ENCODE assay signal across 13 cellular contexts in genomic region chr14:60188115-60188514, GRCh38. TPM values are rescaled to one million over a fixed set of nuclear protein-coding genes. Genes with fewer than 3 reads are reported as not detected.
DNase-seq lines count a peak whose midpoint lies in the region; ATAC-seq and TF ChIP-seq lines count a peak whose summit lies in the region.
"Had no signal": no experiment of that assay in that cellular context is flagged by ENCODE, and none has a peak within 500 bp of the region (broad histone marks: within the 10 kb centered on the region; RNA-seq: fewer than 3 reads in every experiment).

No MANE protein-coding gene starts in this region.

- peaks cover 17% of the 10 kb centered on the region for H3K4me1 Mint-ChIP-seq in activated CD8-positive, alpha-beta T cell treated with anti-CD3 and anti-CD28 coated beads for 36 hours (ENCODE audit: low read depth)
- H3K4me1 Mint-ChIP-seq in activated CD8-positive, alpha-beta T cell treated with anti-CD3 and anti-CD28 coated beads, Interleukin-2, amount 10 ng/mL, durations not matched to agents 7 days and 5 days (ENCODE audit: low read depth) = peaks cover 13% of the 10 kb centered on the region

- POLR2A ChIA-PET in activated CD8-positive, alpha-beta T cell treated with anti-CD3 and anti-CD28 coated beads for 36 hours (lab: Charles Lee) = no interaction called here
- POLR2A ChIA-PET in activated CD8-positive, alpha-beta T cell treated with anti-CD3 and anti-CD28 coated beads, Interleukin-2, amount 10 ng/mL, durations not matched to agents 7 days and 5 days (lab: Charles Lee) = interaction anchor here (2.1 kb wide), 1 partner anchor 60 kb away, joined by 10 read pairs; the partner anchor contains the start of gene PPM1A

- H3K27ac ChIP-seq in Karpas-422 (ENCODE audit: low read length) = no peak overlapping the region
- no peak overlapping the region for H3K27ac ChIP-seq in VCaP
- H3K27ac ChIP-seq: BLaER1 treated with 17β-estradiol and CSF1 and Interleukin-3, amounts not matched to agents 10 nM and 100 nM had no signal

- H3K9me3 ChIP-seq in Karpas-422 (ENCODE audit: low read length) = no peaks in the 10 kb centered on the region
- H3K9me3 ChIP-seq: BLaER1 treated with 17β-estradiol and CSF1 and Interleukin-3, amounts not matched to agents 10 nM and 100 nM had no signal

- H3K9ac ChIP-seq in Karpas-422 (ENCODE audit: low read length) = no peak overlapping the region
- H3K9ac ChIP-seq: BLaER1 treated with 17β-estradiol and CSF1 and Interleukin-3, amounts not matched to agents 10 nM and 100 nM had no signal

- H3K4me2 ChIP-seq in Karpas-422 (ENCODE audit: low read depth, low read length, poor library complexity, severe bottlenecking) = no peak overlapping the region
- H3K4me2 ChIP-seq: BLaER1 treated with 17β-estradiol and CSF1 and Interleukin-3, amounts not matched to agents 10 nM and 100 nM had no signal

- H3K36me3 ChIP-seq in Karpas-422 (ENCODE audit: insufficient read depth, low read length) = no peaks in the 10 kb centered on the region
- H3K36me3 ChIP-seq: BLaER1 treated with 17β-estradiol and CSF1 and Interleukin-3, amounts not matched to agents 10 nM and 100 nM had no signal

- peaks cover 56% of the 10 kb centered on the region for H3K4me1 ChIP-seq in Karpas-422 (ENCODE audit: low read length)

- H3K9me2 ChIP-seq in Karpas-422 (replicated peaks; ENCODE audit: insufficient read depth, low read length) = no peaks in the 10 kb centered on the region

- no peak overlapping the region for H3K4me3 Mint-ChIP-seq in activated CD8-positive, alpha-beta T cell treated with anti-CD3 and anti-CD28 coated beads for 36 hours
- H3K4me3 Mint-ChIP-seq in activated CD8-positive, alpha-beta T cell treated with anti-CD3 and anti-CD28 coated beads, Interleukin-2, amount 10 ng/mL, durations not matched to agents 7 days and 5 days = no peak overlapping the region

- intact Hi-C loops in activated CD8-positive, alpha-beta T cell treated with anti-CD3 and anti-CD28 coated beads for 36 hours (cut with micrococcal nuclease) = loop anchor here (10.0 kb wide), 1 partner anchor 137 kb away; no protein-coding TSS in a partner anchor
- intact Hi-C loops in sciatic nerve (cut with DNase I) = loop anchor here (10.0 kb wide), 1 partner anchor 123 kb away; no protein-coding TSS in a partner anchor

- peaks cover 3% of the 10 kb centered on the region for H3K27me3 Mint-ChIP-seq in activated CD8-positive, alpha-beta T cell treated with anti-CD3 and anti-CD28 coated beads for 36 hours
- H3K27me3 Mint-ChIP-seq in activated CD8-positive, alpha-beta T cell treated with anti-CD3 and anti-CD28 coated beads, Interleukin-2, amount 10 ng/mL, durations not matched to agents 7 days and 5 days (ENCODE audit: low read depth) = peaks cover 6% of the 10 kb centered on the region

- H3K9me3 Mint-ChIP-seq in activated CD8-positive, alpha-beta T cell treated with anti-CD3 and anti-CD28 coated beads for 36 hours = no peaks in the 10 kb centered on the region
- no peaks in the 10 kb centered on the region for H3K9me3 Mint-ChIP-seq in activated CD8-positive, alpha-beta T cell treated with anti-CD3 and anti-CD28 coated beads, Interleukin-2, amount 10 ng/mL, durations not matched to agents 7 days and 5 days (ENCODE audit: insufficient read depth)

- no peaks in the 10 kb centered on the region for H3K36me3 Mint-ChIP-seq in activated CD8-positive, alpha-beta T cell treated with anti-CD3 and anti-CD28 coated beads for 36 hours (ENCODE audit: low read depth)
- no peaks in the 10 kb centered on the region for H3K36me3 Mint-ChIP-seq in activated CD8-positive, alpha-beta T cell treated with anti-CD3 and anti-CD28 coated beads, Interleukin-2, amount 10 ng/mL, durations not matched to agents 7 days and 5 days (ENCODE audit: low read depth)

- no peaks in the 10 kb centered on the region for H4K20me1 ChIP-seq in Karpas-422 (ENCODE audit: insufficient read depth, low read depth, low read length)
- H4K20me1 ChIP-seq: BLaER1 treated with 17β-estradiol and CSF1 and Interleukin-3, amounts not matched to agents 10 nM and 100 nM had no signal

- H3K27me3 ChIP-seq in Karpas-422 (ENCODE audit: low read length) = no peaks in the 10 kb centered on the region
- H3K27me3 ChIP-seq: BLaER1 treated with 17β-estradiol and CSF1 and Interleukin-3, amounts not matched to agents 10 nM and 100 nM had no signal

- H3K4me3 ChIP-seq in Karpas-422 (ENCODE audit: low read length) = no peak overlapping the region
- H3K4me3 ChIP-seq: BLaER1 treated with 17β-estradiol and CSF1 and Interleukin-3, amounts not matched to agents 10 nM and 100 nM had no signal

- no peak overlapping the region for H2AFZ ChIP-seq in Karpas-422 (ENCODE audit: low read length)

- DNase-seq in activated CD8-positive, alpha-beta T cell treated with anti-CD3 and anti-CD28 coated beads for 36 hours = no peak
- no peak for DNase-seq in activated CD8-positive, alpha-beta T cell treated with anti-CD3 and anti-CD28 coated beads, Interleukin-2, amount 10 ng/mL, durations not matched to agents 7 days and 5 days
- DNase-seq in Karpas-422 = peak; percentile 68
- DNase-seq in sciatic nerve (ENCODE audit: low spot score) = no peak
- no peak for DNase-seq in SKM-1 (lab: John Stamatoyannopoulos, UW; ENCODE audit: unreplicated experiment)
- no peak for DNase-seq in T1000 (lab: John Stamatoyannopoulos, UW)
- no peak for DNase-seq in dedifferentiated amniotic fluid mesenchymal stem cell (ENCODE audit: extremely low spot score)
- DNase-seq: activated T-cell treated with anti-CD3 and anti-CD28 coated beads, Interleukin-2, amount 50 U/mL, for 48 hours; cerebellar nuclear complex; hypothalamus; NCI-H2107 had no signal

- peak; percentile 25 for TF ChIP-seq CTCF in activated CD8-positive, alpha-beta T cell treated with anti-CD3 and anti-CD28 coated beads for 36 hours (IDR thresholded peaks at IDR 0.05)
- TF ChIP-seq CTCF in VCaP (conservative IDR thresholded peaks at IDR 0.05) = peak; percentile 70

- no peak overlapping the region for H3K27ac Mint-ChIP-seq in activated CD8-positive, alpha-beta T cell treated with anti-CD3 and anti-CD28 coated beads for 36 hours
- H3K27ac Mint-ChIP-seq in activated CD8-positive, alpha-beta T cell treated with anti-CD3 and anti-CD28 coated beads, Interleukin-2, amount 10 ng/mL, durations not matched to agents 7 days and 5 days = no peak overlapping the region

- no peak for ATAC-seq in activated CD8-positive, alpha-beta T cell treated with anti-CD3 and anti-CD28 coated beads for 36 hours
- ATAC-seq in activated CD8-positive, alpha-beta T cell treated with anti-CD3 and anti-CD28 coated beads, Interleukin-2, amount 10 ng/mL, durations not matched to agents 7 days and 5 days = no peak
- ATAC-seq in sciatic nerve = peak; percentile 27

- CTCF ChIA-PET in activated CD8-positive, alpha-beta T cell treated with anti-CD3 and anti-CD28 coated beads for 36 hours (lab: Charles Lee) = interaction anchor here (0.7 to 7.5 kb wide), 6 partner anchors 9 to 681 kb away, joined by 3 to 124 read pairs (median 20); no protein-coding TSS in a partner anchor
- CTCF ChIA-PET in activated CD8-positive, alpha-beta T cell treated with anti-CD3 and anti-CD28 coated beads, Interleukin-2, amount 10 ng/mL, durations not matched to agents 7 days and 5 days (lab: Charles Lee) = interaction anchor here (1.3 to 8.1 kb wide), 11 partner anchors 12 to 681 kb away, joined by 3 to 153 read pairs (median 4); partner anchors contain the start of gene DHRS7

- H3K79me2 ChIP-seq in Karpas-422 (ENCODE audit: low read length) = no peaks in the 10 kb centered on the region

RNA-seq across cellular contexts. Expression of gene DHRS7, which starts 22.9 kb away (rescaled TPM):
- total RNA-seq in activated CD8-positive, alpha-beta T cell treated with anti-CD3 and anti-CD28 coated beads for 36 hours = 10 to 100 TPM; 46.4 to 46.6 TPM
- total RNA-seq in activated CD8-positive, alpha-beta T cell treated with anti-CD3 and anti-CD28 coated beads, Interleukin-2, amount 10 ng/mL, durations not matched to agents 7 days and 5 days = 10 to 100 TPM; 45.7 to 54.4 TPM
- total RNA-seq in Karpas-422 (2014; rRNA removed; shearing (Covaris generic); ENCODE audit: low replicate concordance) = 155 and 162 TPM in 2 replicates
- total RNA-seq in sciatic nerve = 73.5 TPM
